21 cellular contexts compared by ENCODE assay signal in genomic region chr14:68241862-68242490, GRCh38.
A peak's percentile ranks its signal among the peaks of the same experiment; 100 is the strongest.
DNase-seq lines count a peak whose midpoint lies in the region; ATAC-seq and TF ChIP-seq lines count a peak whose summit lies in the region.
"Had no signal": no experiment of that assay in that cellular context is flagged by ENCODE, and none has a peak within 500 bp of the region (broad histone marks: within the 10 kb centered on the region; RNA-seq: fewer than 3 reads in every experiment).

No MANE protein-coding gene starts in this region.

- CTCF ChIA-PET in Panc1 (lab: Charles Lee): interaction anchor here (1.2 kb wide), 1 partner anchor 302 kb away, joined by 3 read pairs; no protein-coding TSS in a partner anchor

- peak overlapping the region in 1 of 3 experiments; percentile 62 for H3K4me3 Mint-ChIP-seq in nephron
- H3K4me3 Mint-ChIP-seq in type B pancreatic cell: no peak overlapping the region
- H3K4me3 Mint-ChIP-seq in activated T-cell treated with anti-CD3 and anti-CD28 coated beads, Interleukin-2, amount 50 U/mL, for 4 hours: no peak overlapping the region
- H3K4me3 Mint-ChIP-seq: activated naive CD8-positive, alpha-beta T cell; HFFc6; immature natural killer cell; stimulated activated memory B cell treated with anti-CD40 and anti-IgM and Interleukin-4, amounts not matched to agents 10 μg/mL and 1 μg/mL and 100 μg/mL, for 72 hours; T-helper 2 cell treated with Interferon-gamma antibody and Interleukin-4, amounts not matched to agents 5 μg/mL and 100 μg/mL, for 36 hours had no signal

- H3K36me3 Mint-ChIP-seq in nephron (ENCODE audit: low read depth) (no peaks in the 10 kb centered on the region), type B pancreatic cell (peaks cover 8% of the 10 kb centered on the region)
- no peaks in the 10 kb centered on the region for H3K36me3 Mint-ChIP-seq in activated T-cell treated with anti-CD3 and anti-CD28 coated beads, Interleukin-2, amount 50 U/mL, for 4 hours (ENCODE audit: insufficient read depth)

- H3K4me1 Mint-ChIP-seq in nephron: peaks cover 80% of the 10 kb centered on the region
- H3K4me1 Mint-ChIP-seq in type B pancreatic cell (ENCODE audit: unreplicated experiment): peaks cover 60% of the 10 kb centered on the region
- H3K4me1 Mint-ChIP-seq in activated T-cell treated with anti-CD3 and anti-CD28 coated beads, Interleukin-2, amount 50 U/mL, for 4 hours (ENCODE audit: low read depth): peaks cover 3% of the 10 kb centered on the region

- H3K27ac Mint-ChIP-seq in nephron: peak overlapping the region in 2 of 3 experiments; percentile 90 to 95
- H3K27ac Mint-ChIP-seq in type B pancreatic cell: peak overlapping the region; percentile 22
- H3K27ac Mint-ChIP-seq: activated naive CD8-positive, alpha-beta T cell; HFFc6; immature natural killer cell; stimulated activated memory B cell treated with anti-CD40 and anti-IgM and Interleukin-4, amounts not matched to agents 10 μg/mL and 1 μg/mL and 100 μg/mL, for 72 hours; T-helper 2 cell treated with Interferon-gamma antibody and Interleukin-4, amounts not matched to agents 5 μg/mL and 100 μg/mL, for 36 hours had no signal

- POLR2A ChIA-PET in Panc1 (lab: Charles Lee): no interaction called here

- in situ Hi-C loops in Panc1 (cut with HindIII; ENCODE audit: low pct_unique_long_range_greater_than_20kb, low sequenced_read_pairs): no loop called here

- H3K4me1 ChIP-seq in Panc1 (ENCODE audit: control insufficient read depth, insufficient read depth, low read length) (peaks cover 14% of the 10 kb centered on the region), esophagus (ENCODE audit: control insufficient read depth in 2 of 2, insufficient read depth in 2 of 2, low read length in 1 of 2) (peaks cover 3 to 7% of the 10 kb centered on the region in 2 donors)

- intact Hi-C loops in Panc1 (cut with micrococcal nuclease; ENCODE audit: unreplicated experiment): loop anchor here (10.0 kb wide), 1 partner anchor 157 kb away; no protein-coding TSS in a partner anchor

- H3K9me3 Mint-ChIP-seq in nephron: peaks cover 2% of the 10 kb centered on the region
- peaks cover 7% of the 10 kb centered on the region for H3K9me3 Mint-ChIP-seq in type B pancreatic cell
- no peaks in the 10 kb centered on the region for H3K9me3 Mint-ChIP-seq in activated T-cell treated with anti-CD3 and anti-CD28 coated beads, Interleukin-2, amount 50 U/mL, for 4 hours
- H3K9me3 Mint-ChIP-seq: HFFc6; immature natural killer cell; stimulated activated memory B cell treated with anti-CD40 and anti-IgM and Interleukin-4, amounts not matched to agents 10 μg/mL and 1 μg/mL and 100 μg/mL, for 72 hours; T-helper 2 cell treated with Interferon-gamma antibody and Interleukin-4, amounts not matched to agents 5 μg/mL and 100 μg/mL, for 36 hours had no signal

- H3K27ac ChIP-seq in Panc1 (ENCODE audit: low read length) (peak overlapping the region; percentile 70), esophagus (ENCODE audit: low read depth in 2 of 2, low read length in 1 of 2) (peak overlapping the region; percentile 5 to 43)
- H3K27ac ChIP-seq: ascending aorta, foreskin keratinocyte, neutrophil had no signal

- 54 to 58% methylated on average over 6 of the region's 6 CpGs for WGBS in esophagus, 2 donors

- H3K27me3 ChIP-seq in Panc1 (ENCODE audit: control insufficient read depth, insufficient read depth, low read length): no peaks in the 10 kb centered on the region
- H3K27me3 ChIP-seq in esophagus (ENCODE audit: control insufficient read depth in 1 of 2, insufficient read depth in 2 of 2, low read length in 2 of 2): no peaks in the 10 kb centered on the region
- H3K27me3 ChIP-seq: ascending aorta, foreskin keratinocyte, neutrophil had no signal

- no TSS peak for BruUV-seq in Panc1 (replicated peaks; lab: Mats Ljungman, UMichigan)

- no peaks in the 10 kb centered on the region for H3K9me3 ChIP-seq in Panc1 (ENCODE audit: control insufficient read depth, insufficient read depth, low read depth, low read length)
- H3K9me3 ChIP-seq in esophagus (ENCODE audit: control insufficient read depth in 2 of 2, insufficient read depth in 1 of 2, low read depth in 1 of 2, low read length in 1 of 2): no peaks in the 10 kb centered on the region
- H3K9me3 ChIP-seq: ascending aorta, neutrophil had no signal

- H3K4me3 ChIP-seq in Panc1 (ENCODE audit: low read depth in 2 of 2, low read length in 2 of 2) (no peak overlapping the region), esophagus (ENCODE audit: low read depth in 1 of 2, low read length in 2 of 2) (no peak overlapping the region)
- H3K4me3 ChIP-seq: ascending aorta had no signal

- no peak for DNase-seq in Panc1 (ENCODE audit: low read depth, low spot score)
- DNase-seq in type B pancreatic cell (ENCODE audit: extremely low spot score, unreplicated experiment): no peak
- DNase-seq in 8988T: no peak
- DNase-seq in activated T-cell treated with anti-CD3 and anti-CD28 coated beads, Interleukin-2, amount 50 U/mL, for 4 hours: no peak
- DNase-seq: erythroblast; foreskin keratinocyte; HFFc6; immature natural killer cell; midbrain; NCI-H2029 treated with DMSO at 0.1 percent for 48 hours; NCI-H774; stimulated activated CD4-positive, alpha-beta T cell treated with anti-CD3 and anti-CD28 coated beads, Interleukin-4, amount 100 ng/mL, for 1 hour had no signal

- H3K27me3 Mint-ChIP-seq in nephron (ENCODE audit: low read depth) (no peaks in the 10 kb centered on the region), type B pancreatic cell (no peaks in the 10 kb centered on the region)
- H3K27me3 Mint-ChIP-seq in activated T-cell treated with anti-CD3 and anti-CD28 coated beads, Interleukin-2, amount 50 U/mL, for 4 hours (ENCODE audit: low read depth): no peaks in the 10 kb centered on the region
- H3K27me3 Mint-ChIP-seq: activated naive CD8-positive, alpha-beta T cell; stimulated activated memory B cell treated with anti-CD40 and anti-IgM and Interleukin-4, amounts not matched to agents 10 μg/mL and 1 μg/mL and 100 μg/mL, for 72 hours had no signal

- ATAC-seq in Panc1: no peak
- ATAC-seq in HG02885 (IDR thresholded peaks at IDR 0.05; ENCODE audit: poor library complexity, unreplicated experiment): no peak
- ATAC-seq in activated T-cell treated with anti-CD3 and anti-CD28 coated beads, Interleukin-2, amount 50 U/mL, for 4 hours: no peak
- ATAC-seq: foreskin keratinocyte; left lobe of liver; stimulated activated memory B cell treated with anti-CD40 and anti-IgM and Interleukin-4, amounts not matched to agents 10 μg/mL and 1 μg/mL and 100 μg/mL, for 72 hours had no signal

- no peaks in the 10 kb centered on the region for H3K36me3 ChIP-seq in Panc1 (ENCODE audit: control insufficient read depth, insufficient read depth, low read length)
- H3K36me3 ChIP-seq in esophagus (ENCODE audit: control insufficient read depth in 2 of 2, insufficient read depth in 2 of 2, low read length in 1 of 2): no peaks in the 10 kb centered on the region
- H3K36me3 ChIP-seq: ascending aorta, neutrophil had no signal

- TF ChIP-seq CTCF in Panc1 (IDR thresholded peaks at IDR 0.05): no peak
- TF ChIP-seq CTCF in nephron (IDR thresholded peaks at IDR 0.05; ENCODE audit: unreplicated experiment in 3 of 3): no peak
- no peak for TF ChIP-seq CTCF in type B pancreatic cell (conservative IDR thresholded peaks at IDR 0.05)
